Comparison of ENCODE assay signal across 10 cellular contexts in the genomic region with DNA sequence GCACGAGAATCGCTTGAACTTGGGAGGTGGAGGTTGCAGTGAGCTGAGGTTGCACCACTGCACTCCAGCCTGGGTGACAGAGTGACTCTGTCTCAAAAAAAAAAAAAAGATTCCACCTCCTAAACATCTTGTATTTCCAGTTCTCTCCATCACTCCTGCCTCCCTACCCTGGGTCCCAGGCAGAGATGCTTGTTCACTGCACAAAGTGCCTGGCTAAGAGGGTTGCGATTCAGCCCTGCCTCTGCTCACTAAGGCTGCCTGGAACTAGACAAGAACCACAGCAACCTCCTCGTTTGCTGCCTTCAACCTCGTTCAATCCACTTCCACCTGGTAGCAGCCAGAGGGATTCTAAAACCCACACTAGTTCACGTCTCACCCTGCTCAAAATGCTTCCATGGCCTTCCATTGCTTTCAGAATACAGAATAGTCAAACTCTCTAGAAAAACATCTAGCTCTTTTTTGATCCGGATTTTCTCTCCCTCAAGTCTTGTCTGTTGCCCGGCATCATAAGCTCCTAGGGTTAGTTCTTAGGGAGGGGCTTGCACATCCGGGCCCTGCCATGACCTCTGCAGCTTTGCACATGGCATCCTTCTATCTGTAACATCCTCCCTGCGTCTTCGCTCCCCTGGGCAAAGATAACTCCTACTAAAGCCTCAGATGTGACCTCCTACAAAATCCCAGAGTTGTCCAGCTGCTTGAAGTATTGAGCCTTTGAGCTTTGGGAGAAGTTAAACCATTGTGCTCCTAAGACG. TPM values are rescaled to one million over a fixed set of nuclear protein-coding genes. Genes with fewer than 3 reads are reported as not detected.
A peak's percentile ranks its signal among the peaks of the same experiment; 100 is the strongest.
DNase-seq lines count a peak whose midpoint lies in the region; ATAC-seq and TF ChIP-seq lines count a peak whose summit lies in the region.
"Had no signal": no experiment of that assay in that cellular context is flagged by ENCODE, and none has a peak within 500 bp of the region (broad histone marks: within the 10 kb centered on the region; RNA-seq: fewer than 3 reads in every experiment).

No MANE protein-coding gene starts in this region.

- peaks cover 38% of the 10 kb centered on the region for H3K79me2 ChIP-seq in GM23338 (replicated peaks; ENCODE audit: insufficient read depth)

- no peak overlapping the region for H3K27ac Mint-ChIP-seq in CD4-positive, alpha-beta T cell
- H3K27ac Mint-ChIP-seq in GM23338: no peak overlapping the region; the same call in 1 of the 2 replicates
- peak overlapping the region; percentile 83 for H3K27ac Mint-ChIP-seq in memory B cell

- ATAC-seq in CD4-positive, alpha-beta T cell (ENCODE audit: poor library complexity): no peak
- ATAC-seq in GM23338 (peak; percentile 2; the same call in 2 of the 3 replicates), memory B cell (ENCODE audit: low read depth) (no peak), GM19351 (IDR thresholded peaks at IDR 0.05; ENCODE audit: unreplicated experiment) (no peak), HG02852 (IDR thresholded peaks at IDR 0.05; ENCODE audit: unreplicated experiment) (no peak)

- TF ChIP-seq CTCF in CD4-positive, alpha-beta T cell (IDR thresholded peaks at IDR 0.05): no peak
- TF ChIP-seq CTCF in GM23338 (conservative IDR thresholded peaks at IDR 0.05; ENCODE audit: low read depth in 2 of 2): no peak
- no peak for TF ChIP-seq CTCF in WERI-Rb-1 (IDR thresholded peaks at IDR 0.05; ENCODE audit: low read depth, low read length)
- no peak for TF ChIP-seq CTCF in adrenal gland (IDR thresholded peaks at IDR 0.05)

- intact Hi-C loops in CD4-positive, alpha-beta T cell (cut with DNase I, micrococcal nuclease): loop anchor here in 1 of 2 experiments (10.0 kb wide), 4 partner anchors 528 to 1718 kb away; partner anchors contain the start of genes RUVBL1 and SLC41A3
- intact Hi-C loops in adrenal gland (cut with DNase I): no loop called here

- no peaks in the 10 kb centered on the region for H3K9me3 Mint-ChIP-seq in CD4-positive, alpha-beta T cell
- H3K9me3 Mint-ChIP-seq in GM23338 (no peaks in the 10 kb centered on the region), memory B cell (no peaks in the 10 kb centered on the region)

- H3F3A ChIP-seq in GM23338 (replicated peaks; ENCODE audit: low read depth): no peaks in the 10 kb centered on the region

- peaks cover 16% of the 10 kb centered on the region for H3K4me1 Mint-ChIP-seq in CD4-positive, alpha-beta T cell (ENCODE audit: low read depth)
- peaks cover 26% of the 10 kb centered on the region for H3K4me1 Mint-ChIP-seq in GM23338
- H3K4me1 Mint-ChIP-seq in memory B cell: peaks cover 15% of the 10 kb centered on the region

- peak overlapping the region; percentile 79 for H3K4me3 Mint-ChIP-seq in CD4-positive, alpha-beta T cell
- H3K4me3 Mint-ChIP-seq in GM23338 (peak overlapping the region; percentile 84), memory B cell (peak overlapping the region; percentile 84)

- no peak for TF ChIP-seq POLR2A in adrenal gland (IDR thresholded peaks at IDR 0.05)

- no peaks in the 10 kb centered on the region for H3K27me3 ChIP-seq in CD4-positive, alpha-beta T cell (ENCODE audit: control insufficient read depth, insufficient read depth, low read length)
- no peaks in the 10 kb centered on the region for H3K27me3 ChIP-seq in GM23338 (ENCODE audit: insufficient read depth)
- no peaks in the 10 kb centered on the region for H3K27me3 ChIP-seq in WERI-Rb-1 (ENCODE audit: insufficient read depth, low read depth, severe bottlenecking)
- no peaks in the 10 kb centered on the region for H3K27me3 ChIP-seq in adrenal gland
- H3K27me3 ChIP-seq: neutrophil had no signal

- no peaks in the 10 kb centered on the region for H3K36me3 Mint-ChIP-seq in CD4-positive, alpha-beta T cell (ENCODE audit: low read depth)
- H3K36me3 Mint-ChIP-seq in GM23338 (ENCODE audit: low read depth): peaks cover 41% of the 10 kb centered on the region
- H3K36me3 Mint-ChIP-seq in memory B cell: peaks cover 2% of the 10 kb centered on the region

- H3K4me1 ChIP-seq in GM23338 (ENCODE audit: insufficient read depth): peaks cover 24% of the 10 kb centered on the region
- peaks cover 0 to 6% of the 10 kb centered on the region in 2 donors for H3K4me1 ChIP-seq in adrenal gland (replicated peaks in 1 of 2)

- DNase-seq in CD4-positive, alpha-beta T cell: no peak
- DNase-seq in GM23338 (ENCODE audit: low spot score) (no peak), WERI-Rb-1 (peak; percentile 84), memory B cell (ENCODE audit: low spot score in 2 of 2) (no peak), DMS79 treated with DMSO at 0.1 percent for 48 hours (lab: John Stamatoyannopoulos, UW) (no peak), adrenal gland (no peak)

- CTCF ChIA-PET in CD4-positive, alpha-beta T cell (lab: Charles Lee): interaction anchor here (1.0 to 2.2 kb wide), 3 partner anchors 22 to 615 kb away, joined by 3 to 8 read pairs (median 6); partner anchors contain the start of gene PLXNA1

- no peaks in the 10 kb centered on the region for H3K27me3 Mint-ChIP-seq in CD4-positive, alpha-beta T cell
- peaks cover 18% of the 10 kb centered on the region for H3K27me3 Mint-ChIP-seq in GM23338 (ENCODE audit: insufficient read depth, low read depth, poor library complexity)
- H3K27me3 Mint-ChIP-seq in memory B cell: no peaks in the 10 kb centered on the region

- no peak overlapping the region for H3K27ac ChIP-seq in CD4-positive, alpha-beta T cell (ENCODE audit: low read depth, low read length)
- H3K27ac ChIP-seq in GM23338 (ENCODE audit: low read depth) (no peak overlapping the region), WERI-Rb-1 (peak overlapping the region; percentile 99), adrenal gland (no peak overlapping the region)
- H3K27ac ChIP-seq: epithelial cell of prostate had no signal

- POLR2A ChIA-PET in CD4-positive, alpha-beta T cell (lab: Charles Lee): interaction anchor here (0.6 to 3.0 kb wide), 12 partner anchors 8 to 527 kb away, joined by 3 to 23 read pairs (median 3); partner anchors contain the start of genes ABTB1, RUVBL1 and TPRA1

- peaks cover 16% of the 10 kb centered on the region for H4K20me1 ChIP-seq in GM23338 (replicated peaks; ENCODE audit: insufficient read depth)

- H3K4me2 ChIP-seq in GM23338: peak overlapping the region; percentile 84

- no peaks in the 10 kb centered on the region for H3K9me2 ChIP-seq in GM23338 (ENCODE audit: insufficient read depth)

- 72 to 82% (median 80%) methylated on average over 10 to 12 of the region's 12 CpGs for WGBS in adrenal gland, 4 donors

- H3K36me3 ChIP-seq in GM23338 (ENCODE audit: insufficient read depth) (peaks cover 26% of the 10 kb centered on the region), WERI-Rb-1 (peaks cover 35% of the 10 kb centered on the region), adrenal gland (replicated peaks in 1 of 2) (no peaks in the 10 kb centered on the region)
- H3K36me3 ChIP-seq: neutrophil had no signal

- no peak overlapping the region for H2AFZ ChIP-seq in GM23338

- H3K4me3 ChIP-seq in GM23338 (peak overlapping the region; percentile 85), WERI-Rb-1 (ENCODE audit: low read depth, low read length) (peak overlapping the region; percentile 91), adrenal gland (peak overlapping the region in 1 of 4 donors; percentile 50)

- H3K9me3 ChIP-seq in CD4-positive, alpha-beta T cell (ENCODE audit: control insufficient read depth, low read length): no peaks in the 10 kb centered on the region
- H3K9me3 ChIP-seq in WERI-Rb-1 (ENCODE audit: severe bottlenecking) (no peaks in the 10 kb centered on the region), adrenal gland (replicated peaks in 1 of 3) (no peaks in the 10 kb centered on the region)
- H3K9me3 ChIP-seq: neutrophil had no signal

RNA-seq across cellular contexts. Expression of gene MCM2, which starts 1.0 kb away (rescaled TPM):
- total RNA-seq in CD4-positive, alpha-beta T cell: 10 to 100 TPM; 10.1 to 12.2 TPM
- total RNA-seq in GM23338 (2014; rRNA removed; shearing (Covaris generic)): 184 and 235 TPM in 2 replicates
- polyA plus RNA-seq in GM23338 (2016; fragmentation: Nextera tagmentation; extraction: Ambion mirVana) (27.4 and 32.8 TPM in 2 replicates), adrenal gland (1 to 10 TPM; 1.7 to 3.0 (median 2.5) TPM)
- total RNA-seq in adrenal gland: 10 to 100 TPM in 4 of 8 donors, 1 to 10 TPM in 4; 4.8 to 11.9 (median 9.7) TPM

RNA-seq across cellular contexts. Expression of gene TPRA1, which starts 6.7 kb away (rescaled TPM):
- total RNA-seq in CD4-positive, alpha-beta T cell: 1 to 10 TPM; 7.5 to 7.8 TPM
- 24.1 and 30.4 TPM in 2 replicates for total RNA-seq in GM23338 (2014; rRNA removed; shearing (Covaris generic))
- polyA plus RNA-seq in GM23338 (2016; fragmentation: Nextera tagmentation; extraction: Ambion mirVana): 16.7 and 19.4 TPM in 2 replicates
- 10 to 100 TPM; 28.0 to 65.6 (median 47.5) TPM for total RNA-seq in adrenal gland
- 10 to 100 TPM; 13.5 to 54.5 (median 47.0) TPM for polyA plus RNA-seq in adrenal gland

RNA-seq across cellular contexts. Expression of gene PODXL2, which starts 31.8 kb away (rescaled TPM):
- total RNA-seq in CD4-positive, alpha-beta T cell: 1 to 10 TPM; 4.0 to 4.2 TPM
- 51.0 and 57.6 TPM in 2 replicates for total RNA-seq in GM23338 (2014; rRNA removed; shearing (Covaris generic))
- polyA plus RNA-seq in GM23338 (2016; fragmentation: Nextera tagmentation; extraction: Ambion mirVana) (18.4 and 19.1 TPM in 2 replicates), adrenal gland (10 to 100 TPM; 17.0 to 28.7 (median 22.5) TPM)
- total RNA-seq in adrenal gland: 10 to 100 TPM; 22.0 to 52.4 (median 25.8) TPM

Comparison
In these comparisons a context has a peak if more than half of its experiments do, and no peak if none do; other contexts are left out.
1. RNA of gene MCM2, which starts 1.0 kb away (total RNA-seq): 184 to 235 TPM in GM23338; 10.1 to 12.2 TPM in CD4-positive, alpha-beta T cell and 4.8 to 11.9 TPM in adrenal gland; every median in the first group is over 10 times any median in the second.
2. RNA of gene PODXL2, which starts 31.8 kb away (total RNA-seq): 51.0 to 57.6 TPM in GM23338 and 22.0 to 52.4 TPM in adrenal gland; 4.0 to 4.2 TPM in CD4-positive, alpha-beta T cell; every median in the first group is over 4 times any median in the second.
3. Peak in every context shown above with its lines, with median percentiles within 50 percentile points of each other: H3K4me3 Mint-ChIP-seq.